14 cellular contexts compared by ENCODE assay signal in genomic region chr4:142312391-142312790, GRCh38.
"Had no signal": no experiment of that assay in that cellular context is flagged by ENCODE, and none has a peak within 500 bp of the region (broad histone marks: within the 10 kb centered on the region; RNA-seq: fewer than 3 reads in every experiment).

No MANE protein-coding gene starts in this region.

- DNase-seq: activated effector memory CD4-positive, alpha-beta T cell treated with Interleukin-2 at 50 U/mL for 16 hours; activated naive CD8-positive, alpha-beta T cell treated with anti-CD3 and anti-CD28 coated beads, Interleukin-2, amount 10 ng/mL, durations not matched to agents 7 days and 5 days; amygdala; body of pancreas; foreskin keratinocyte; heart right ventricle; left ventricle myocardium inferior; stimulated activated CD4-positive, alpha-beta T cell treated with anti-CD3 and anti-CD28 coated beads, Interleukin-12 subunit alpha, Interleukin-12 subunit beta, amount 100 ng/mL, for 4 hours; stimulated activated CD4-positive, alpha-beta T cell treated with anti-CD3 and anti-CD28 coated beads, Interleukin-1b, Interleukin-23, amount 100 ng/mL, for 48 hours; stimulated activated CD8-positive, alpha-beta memory T cell treated with anti-CD3 and anti-CD28 coated beads, Interleukin-4, amount 100 ng/mL, for 48 hours; stimulated activated naive CD4-positive, alpha-beta T cell; T-helper 1 cell; T1000 had no signal

- ATAC-seq: body of pancreas, foreskin keratinocyte, heart right ventricle, SK-N-SH treated with all-trans-retinoic acid at 6 μM for 48 hours had no signal

- H3K4me3 Mint-ChIP-seq: activated naive CD8-positive, alpha-beta T cell treated with anti-CD3 and anti-CD28 coated beads, Interleukin-2, amount 10 ng/mL, durations not matched to agents 7 days and 5 days had no signal

- H3K9me3 ChIP-seq: body of pancreas, heart right ventricle, left ventricle myocardium inferior had no signal

- H3K4me3 ChIP-seq: body of pancreas, heart right ventricle, left ventricle myocardium inferior had no signal

- H3K27me3 ChIP-seq: body of pancreas, foreskin keratinocyte, heart right ventricle had no signal

- H3K27ac ChIP-seq: body of pancreas, foreskin keratinocyte, heart right ventricle, left ventricle myocardium inferior had no signal

- H3K36me3 ChIP-seq: left ventricle myocardium inferior had no signal

- H3K4me1 ChIP-seq: foreskin keratinocyte had no signal

- H3K9me3 Mint-ChIP-seq: activated naive CD8-positive, alpha-beta T cell treated with anti-CD3 and anti-CD28 coated beads, Interleukin-2, amount 10 ng/mL, durations not matched to agents 7 days and 5 days had no signal

- H3K27me3 Mint-ChIP-seq: activated naive CD8-positive, alpha-beta T cell treated with anti-CD3 and anti-CD28 coated beads, Interleukin-2, amount 10 ng/mL, durations not matched to agents 7 days and 5 days had no signal
